1 cellular context compared by ENCODE assay signal in the genomic region with DNA sequence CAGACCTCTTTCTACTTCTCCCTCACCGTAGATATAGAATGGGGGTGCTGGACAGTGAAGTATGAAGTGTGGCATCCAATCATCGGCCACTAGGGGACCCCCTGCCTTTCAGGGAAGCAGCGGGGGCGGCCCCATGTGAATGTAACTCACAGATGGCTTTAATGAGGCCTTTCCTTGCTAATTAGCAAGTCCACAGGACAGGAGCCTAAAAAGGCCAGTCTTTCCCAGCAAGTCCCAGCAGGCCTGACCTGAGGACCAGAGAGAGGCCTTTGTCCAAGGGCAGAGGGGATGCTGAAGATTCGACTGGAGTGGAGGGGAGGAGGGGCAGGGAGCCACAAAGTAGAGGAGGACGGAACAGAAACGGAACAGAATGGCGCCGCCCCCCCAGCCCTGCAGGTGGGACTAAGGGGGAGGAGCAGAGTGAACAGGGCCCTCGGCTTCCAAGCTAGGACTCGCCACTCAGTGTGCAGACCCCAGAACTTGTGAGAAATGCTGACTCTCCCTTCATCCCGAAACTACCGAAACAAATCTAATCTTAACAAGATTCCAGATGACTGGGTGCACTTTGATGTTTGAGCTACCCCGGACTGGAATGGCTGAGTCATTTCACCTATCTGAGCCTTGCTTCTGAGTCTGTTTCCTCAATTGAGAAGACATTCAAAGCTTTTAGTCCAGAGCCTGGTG.
TF ChIP-seq lines count a peak whose summit lies in the region.

No MANE protein-coding gene starts in this region.

TF ChIP-seq in SK-N-SH treated with all-trans-retinoic acid at 6 μM for 48 hours, 23 proteins besides CTCF, POLR2A, EP300 and RAD21 (continued from another document):
- TF ChIP-seq, protein P1, sequence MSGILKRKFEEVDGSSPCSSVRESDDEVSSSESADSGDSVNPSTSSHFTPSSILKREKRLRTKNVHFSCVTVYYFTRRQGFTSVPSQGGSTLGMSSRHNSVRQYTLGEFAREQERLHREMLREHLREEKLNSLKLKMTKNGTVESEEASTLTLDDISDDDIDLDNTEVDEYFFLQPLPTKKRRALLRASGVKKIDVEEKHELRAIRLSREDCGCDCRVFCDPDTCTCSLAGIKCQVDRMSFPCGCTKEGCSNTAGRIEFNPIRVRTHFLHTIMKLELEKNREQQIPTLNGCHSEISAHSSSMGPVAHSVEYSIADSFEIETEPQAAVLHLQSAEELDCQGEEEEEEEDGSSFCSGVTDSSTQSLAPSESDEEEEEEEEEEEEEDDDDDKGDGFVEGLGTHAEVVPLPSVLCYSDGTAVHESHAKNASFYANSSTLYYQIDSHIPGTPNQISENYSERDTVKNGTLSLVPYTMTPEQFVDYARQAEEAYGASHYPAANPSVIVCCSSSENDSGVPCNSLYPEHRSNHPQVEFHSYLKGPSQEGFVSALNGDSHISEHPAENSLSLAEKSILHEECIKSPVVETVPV (CRISPR knock-in tag; IDR thresholded peaks at IDR 0.05), result no peak
- TF ChIP-seq ARNTL (CRISPR knock-in tag; IDR thresholded peaks at IDR 0.05; ENCODE audit: borderline replicate concordance, low read depth) (no peak), ZFP3 (CRISPR knock-in tag; IDR thresholded peaks at IDR 0.05) (no peak), ESRRG (CRISPR knock-in tag; IDR thresholded peaks at IDR 0.05) (no peak), ZNF70 (CRISPR knock-in tag; IDR thresholded peaks at IDR 0.05) (no peak)
- TF ChIP-seq, protein P2, sequence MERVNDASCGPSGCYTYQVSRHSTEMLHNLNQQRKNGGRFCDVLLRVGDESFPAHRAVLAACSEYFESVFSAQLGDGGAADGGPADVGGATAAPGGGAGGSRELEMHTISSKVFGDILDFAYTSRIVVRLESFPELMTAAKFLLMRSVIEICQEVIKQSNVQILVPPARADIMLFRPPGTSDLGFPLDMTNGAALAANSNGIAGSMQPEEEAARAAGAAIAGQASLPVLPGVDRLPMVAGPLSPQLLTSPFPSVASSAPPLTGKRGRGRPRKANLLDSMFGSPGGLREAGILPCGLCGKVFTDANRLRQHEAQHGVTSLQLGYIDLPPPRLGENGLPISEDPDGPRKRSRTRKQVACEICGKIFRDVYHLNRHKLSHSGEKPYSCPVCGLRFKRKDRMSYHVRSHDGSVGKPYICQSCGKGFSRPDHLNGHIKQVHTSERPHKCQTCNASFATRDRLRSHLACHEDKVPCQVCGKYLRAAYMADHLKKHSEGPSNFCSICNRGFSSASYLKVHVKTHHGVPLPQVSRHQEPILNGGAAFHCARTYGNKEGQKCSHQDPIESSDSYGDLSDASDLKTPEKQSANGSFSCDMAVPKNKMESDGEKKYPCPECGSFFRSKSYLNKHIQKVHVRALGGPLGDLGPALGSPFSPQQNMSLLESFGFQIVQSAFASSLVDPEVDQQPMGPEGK (CRISPR knock-in tag; IDR thresholded peaks at IDR 0.05; ENCODE audit: borderline replicate concordance), result 0 out of 2 replicates have a peak, but pooled peaks have one; percentile 8
